Comparison of ENCODE assay signal across 1 cellular context in genomic region chr6:29005183-29005885, GRCh38.
TF ChIP-seq lines count a peak whose summit lies in the region.

Gene ZNF311, minus strand, starts transcription at chr6:29005315. Its CDS starts 1,361 bp downstream, at chr6:29003954.

TF ChIP-seq in K562, 482 proteins besides CTCF, POLR2A, EP300 and RAD21 (continued from another document and continues in another):
- TF ChIP-seq CHD7 (IDR thresholded peaks at IDR 0.05; ENCODE audit: low read depth, low read length), result no peak
- TF ChIP-seq RUNX1 (IDR thresholded peaks at IDR 0.05; ENCODE audit: low read depth), result no peak
- TF ChIP-seq ADNP (tag; IDR thresholded peaks at IDR 0.05), result no peak
- TF ChIP-seq USF2 (CRISPR knock-in tag; IDR thresholded peaks at IDR 0.05), result peak; percentile 49
- TF ChIP-seq ZKSCAN3 (CRISPR knock-in tag; IDR thresholded peaks at IDR 0.05), result no peak
- TF ChIP-seq BDP1 (IDR thresholded peaks at IDR 0.05; ENCODE audit: insufficient read depth, insufficient read length), result no peak
- TF ChIP-seq, protein P1, sequence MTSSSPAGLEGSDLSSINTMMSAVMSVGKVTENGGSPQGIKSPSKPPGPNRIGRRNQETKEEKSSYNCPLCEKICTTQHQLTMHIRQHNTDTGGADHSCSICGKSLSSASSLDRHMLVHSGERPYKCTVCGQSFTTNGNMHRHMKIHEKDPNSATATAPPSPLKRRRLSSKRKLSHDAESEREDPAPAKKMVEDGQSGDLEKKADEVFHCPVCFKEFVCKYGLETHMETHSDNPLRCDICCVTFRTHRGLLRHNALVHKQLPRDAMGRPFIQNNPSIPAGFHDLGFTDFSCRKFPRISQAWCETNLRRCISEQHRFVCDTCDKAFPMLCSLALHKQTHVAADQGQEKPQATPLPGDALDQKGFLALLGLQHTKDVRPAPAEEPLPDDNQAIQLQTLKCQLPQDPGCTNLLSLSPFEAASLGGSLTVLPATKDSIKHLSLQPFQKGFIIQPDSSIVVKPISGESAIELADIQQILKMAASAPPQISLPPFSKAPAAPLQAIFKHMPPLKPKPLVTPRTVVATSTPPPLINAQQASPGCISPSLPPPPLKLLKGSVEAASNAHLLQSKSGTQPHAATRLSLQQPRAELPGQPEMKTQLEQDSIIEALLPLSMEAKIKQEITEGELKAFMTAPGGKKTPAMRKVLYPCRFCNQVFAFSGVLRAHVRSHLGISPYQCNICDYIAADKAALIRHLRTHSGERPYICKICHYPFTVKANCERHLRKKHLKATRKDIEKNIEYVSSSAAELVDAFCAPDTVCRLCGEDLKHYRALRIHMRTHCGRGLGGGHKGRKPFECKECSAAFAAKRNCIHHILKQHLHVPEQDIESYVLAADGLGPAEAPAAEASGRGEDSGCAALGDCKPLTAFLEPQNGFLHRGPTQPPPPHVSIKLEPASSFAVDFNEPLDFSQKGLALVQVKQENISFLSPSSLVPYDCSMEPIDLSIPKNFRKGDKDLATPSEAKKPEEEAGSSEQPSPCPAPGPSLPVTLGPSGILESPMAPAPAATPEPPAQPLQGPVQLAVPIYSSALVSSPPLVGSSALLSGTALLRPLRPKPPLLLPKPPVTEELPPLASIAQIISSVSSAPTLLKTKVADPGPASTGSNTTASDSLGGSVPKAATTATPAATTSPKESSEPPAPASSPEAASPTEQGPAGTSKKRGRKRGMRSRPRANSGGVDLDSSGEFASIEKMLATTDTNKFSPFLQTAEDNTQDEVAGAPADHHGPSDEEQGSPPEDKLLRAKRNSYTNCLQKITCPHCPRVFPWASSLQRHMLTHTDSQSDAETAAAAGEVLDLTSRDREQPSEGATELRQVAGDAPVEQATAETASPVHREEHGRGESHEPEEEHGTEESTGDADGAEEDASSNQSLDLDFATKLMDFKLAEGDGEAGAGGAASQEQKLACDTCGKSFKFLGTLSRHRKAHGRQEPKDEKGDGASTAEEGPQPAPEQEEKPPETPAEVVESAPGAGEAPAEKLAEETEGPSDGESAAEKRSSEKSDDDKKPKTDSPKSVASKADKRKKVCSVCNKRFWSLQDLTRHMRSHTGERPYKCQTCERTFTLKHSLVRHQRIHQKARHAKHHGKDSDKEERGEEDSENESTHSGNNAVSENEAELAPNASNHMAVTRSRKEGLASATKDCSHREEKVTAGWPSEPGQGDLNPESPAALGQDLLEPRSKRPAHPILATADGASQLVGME (CRISPR knock-in tag; IDR thresholded peaks at IDR 0.05), result no peak
- peak; percentile 42; the same call in 1 of the 2 replicates for TF ChIP-seq FOXM1 (IDR thresholded peaks at IDR 0.05; ENCODE audit: low read depth)
- TF ChIP-seq FOXM1 (CRISPR knock-in tag; IDR thresholded peaks at IDR 0.05; ENCODE audit: low read depth), result no peak
- no peak for TF ChIP-seq MCM5 (IDR thresholded peaks at IDR 0.05; ENCODE audit: low read depth)
- no peak for TF ChIP-seq NFIX (CRISPR knock-in tag; IDR thresholded peaks at IDR 0.05; ENCODE audit: low read depth)
- no peak for TF ChIP-seq XRCC5 (IDR thresholded peaks at IDR 0.05; ENCODE audit: low read depth, low read length)
- peak; percentile 74 for TF ChIP-seq TAF7 (tag; IDR thresholded peaks at IDR 0.05)
- peak; percentile 95 for TF ChIP-seq SUPT5H (IDR thresholded peaks at IDR 0.05)
- TF ChIP-seq, protein P2, sequence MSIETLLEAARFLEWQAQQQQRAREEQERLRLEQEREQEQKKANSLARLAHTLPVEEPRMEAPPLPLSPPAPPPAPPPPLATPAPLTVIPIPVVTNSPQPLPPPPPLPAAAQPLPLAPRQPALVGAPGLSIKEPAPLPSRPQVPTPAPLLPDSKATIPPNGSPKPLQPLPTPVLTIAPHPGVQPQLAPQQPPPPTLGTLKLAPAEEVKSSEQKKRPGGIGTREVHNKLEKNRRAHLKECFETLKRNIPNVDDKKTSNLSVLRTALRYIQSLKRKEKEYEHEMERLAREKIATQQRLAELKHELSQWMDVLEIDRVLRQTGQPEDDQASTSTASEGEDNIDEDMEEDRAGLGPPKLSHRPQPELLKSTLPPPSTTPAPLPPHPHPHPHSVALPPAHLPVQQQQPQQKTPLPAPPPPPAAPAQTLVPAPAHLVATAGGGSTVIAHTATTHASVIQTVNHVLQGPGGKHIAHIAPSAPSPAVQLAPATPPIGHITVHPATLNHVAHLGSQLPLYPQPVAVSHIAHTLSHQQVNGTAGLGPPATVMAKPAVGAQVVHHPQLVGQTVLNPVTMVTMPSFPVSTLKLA (conservative IDR thresholded peaks at IDR 0.05), result peak in 1 of 2 experiments; percentile 57; a peak in 3 of 4 replicates
- TF ChIP-seq TAL1 (IDR thresholded peaks at IDR 0.05), result no peak
- TF ChIP-seq ZNF445 (CRISPR knock-in tag; IDR thresholded peaks at IDR 0.05; ENCODE audit: low read depth), result peak; percentile 13; the same call in 1 of the 2 replicates
- TF ChIP-seq ZNF197 (CRISPR knock-in tag; IDR thresholded peaks at IDR 0.05; ENCODE audit: low read depth), result no peak
- peak; percentile 42; the same call in 1 of the 2 replicates for TF ChIP-seq EHMT2 (IDR thresholded peaks at IDR 0.05)
- TF ChIP-seq NCOA1 (IDR thresholded peaks at IDR 0.05; ENCODE audit: low read depth), result peak; percentile 45; the same call in 1 of the 2 replicates
- TF ChIP-seq MYBL2 (IDR thresholded peaks at IDR 0.05; ENCODE audit: low read depth), result no peak; the same call in 1 of the 2 replicates
- TF ChIP-seq MYBL2 (CRISPR knock-in tag; IDR thresholded peaks at IDR 0.05; ENCODE audit: borderline replicate concordance), result no peak
- TF ChIP-seq HCFC1 (IDR thresholded peaks at IDR 0.05; ENCODE audit: low read depth, low read length), result peak; percentile 63
- no peak for TF ChIP-seq HMGXB4 (CRISPR knock-in tag; IDR thresholded peaks at IDR 0.05)
- TF ChIP-seq, protein P3, sequence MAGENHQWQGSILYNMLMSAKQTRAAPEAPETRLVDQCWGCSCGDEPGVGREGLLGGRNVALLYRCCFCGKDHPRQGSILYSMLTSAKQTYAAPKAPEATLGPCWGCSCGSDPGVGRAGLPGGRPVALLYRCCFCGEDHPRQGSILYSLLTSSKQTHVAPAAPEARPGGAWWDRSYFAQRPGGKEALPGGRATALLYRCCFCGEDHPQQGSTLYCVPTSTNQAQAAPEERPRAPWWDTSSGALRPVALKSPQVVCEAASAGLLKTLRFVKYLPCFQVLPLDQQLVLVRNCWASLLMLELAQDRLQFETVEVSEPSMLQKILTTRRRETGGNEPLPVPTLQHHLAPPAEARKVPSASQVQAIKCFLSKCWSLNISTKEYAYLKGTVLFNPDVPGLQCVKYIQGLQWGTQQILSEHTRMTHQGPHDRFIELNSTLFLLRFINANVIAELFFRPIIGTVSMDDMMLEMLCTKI (IDR thresholded peaks at IDR 0.05; ENCODE audit: partially characterized antibody), result no peak
- TF ChIP-seq MEIS2 (IDR thresholded peaks at IDR 0.05; ENCODE audit: partially characterized antibody), result no peak
- peak; percentile 34; the same call in 1 of the 2 replicates for TF ChIP-seq HLTF (IDR thresholded peaks at IDR 0.05)
- TF ChIP-seq, protein P4, sequence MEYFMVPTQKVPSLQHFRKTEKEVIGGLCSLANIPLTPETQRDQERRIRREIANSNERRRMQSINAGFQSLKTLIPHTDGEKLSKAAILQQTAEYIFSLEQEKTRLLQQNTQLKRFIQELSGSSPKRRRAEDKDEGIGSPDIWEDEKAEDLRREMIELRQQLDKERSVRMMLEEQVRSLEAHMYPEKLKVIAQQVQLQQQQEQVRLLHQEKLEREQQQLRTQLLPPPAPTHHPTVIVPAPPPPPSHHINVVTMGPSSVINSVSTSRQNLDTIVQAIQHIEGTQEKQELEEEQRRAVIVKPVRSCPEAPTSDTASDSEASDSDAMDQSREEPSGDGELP (CRISPR knock-in tag; IDR thresholded peaks at IDR 0.05; ENCODE audit: borderline replicate concordance), result peak; percentile 81
- 0 out of 2 replicates have a peak, but pooled peaks have one; percentile 2 for TF ChIP-seq SMAD3 (CRISPR knock-in tag; conservative IDR thresholded peaks at IDR 0.05)
- TF ChIP-seq TCF7L2 (IDR thresholded peaks at IDR 0.05; ENCODE audit: low read depth, low read length), result 0 out of 2 replicates have a peak, but pooled peaks have one; percentile 11
- TF ChIP-seq SPI1 (IDR thresholded peaks at IDR 0.05; ENCODE audit: borderline replicate concordance, low read depth, low read length), result peak; percentile 77
- TF ChIP-seq DIDO1 (tag; IDR thresholded peaks at IDR 0.05; ENCODE audit: low read depth), result peak; percentile 65; the same call in 1 of the 2 replicates
- no peak for TF ChIP-seq CBX2 (IDR thresholded peaks at IDR 0.05; ENCODE audit: insufficient read depth, low read length, poor library complexity, severe bottlenecking)
- TF ChIP-seq ZNF561 (CRISPR knock-in tag; conservative IDR thresholded peaks at IDR 0.05), result no peak
- TF ChIP-seq POLR2G (IDR thresholded peaks at IDR 0.05; ENCODE audit: low read depth, low read length), result peak; percentile 89
- peak; percentile 59 for TF ChIP-seq HDAC3 (IDR thresholded peaks at IDR 0.05; ENCODE audit: borderline replicate concordance, partially characterized antibody)
